In the genomic region with DNA sequence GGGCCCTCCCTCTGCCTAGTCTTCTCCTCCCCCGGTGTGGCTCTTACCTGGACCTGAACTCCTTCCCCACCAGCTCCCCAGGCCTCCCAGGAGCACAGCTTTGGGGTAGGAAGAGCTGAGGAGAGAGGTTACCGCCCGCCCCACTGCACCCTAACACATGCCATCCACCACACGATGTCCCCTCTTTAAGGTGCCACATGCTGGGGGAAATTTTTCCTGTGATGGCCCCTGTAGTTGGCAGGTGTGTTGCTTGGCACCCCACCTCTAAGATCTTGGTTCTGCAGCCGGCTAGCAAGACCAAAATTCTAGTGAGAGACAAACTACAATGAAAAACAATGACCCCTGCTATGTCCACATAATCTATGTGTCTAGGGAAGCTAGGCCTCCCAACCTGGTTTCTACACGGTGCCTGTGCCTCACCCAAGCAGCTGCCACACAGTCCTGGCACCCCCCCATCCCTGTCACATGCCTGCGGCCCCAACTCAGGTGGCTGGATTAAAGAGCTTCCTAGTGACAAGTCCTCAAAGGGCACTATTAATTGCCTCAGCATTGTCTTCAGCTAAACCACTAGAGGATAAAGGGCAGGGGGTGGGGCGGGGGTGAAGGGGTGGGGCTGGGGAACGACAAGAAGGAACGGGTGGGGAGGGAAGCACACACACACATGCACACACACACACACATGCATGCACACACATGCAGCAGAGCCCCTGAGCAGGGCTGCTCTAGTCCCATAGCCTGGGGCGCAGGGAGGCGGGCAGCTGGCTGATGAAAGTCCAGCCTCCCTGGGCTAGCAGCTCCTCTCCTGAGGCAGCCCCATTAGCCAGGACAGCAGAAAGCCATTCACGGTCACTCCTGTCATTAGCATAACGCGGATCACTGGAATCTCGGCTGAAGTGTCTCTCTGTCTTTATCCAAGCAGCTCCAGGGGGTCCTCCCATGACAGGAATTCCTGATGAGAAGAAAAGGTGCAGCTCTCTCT, we compare ENCODE assay signal across 1 cellular context.
A peak's percentile ranks its signal among the peaks of the same experiment; 100 is the strongest.
TF ChIP-seq lines count a peak whose summit lies in the region.

No MANE protein-coding gene starts in this region.

TF ChIP-seq in H1, 55 proteins besides CTCF, POLR2A, EP300 and RAD21:
- TF ChIP-seq ZNF274 (IDR thresholded peaks at IDR 0.05; ENCODE audit: borderline replicate concordance, extremely low read depth, low read length) (no peak), SIX5 (IDR thresholded peaks at IDR 0.05; ENCODE audit: low read depth, low read length) (no peak), SIN3A (conservative IDR thresholded peaks at IDR 0.05 in 1 of 2, IDR thresholded peaks at IDR 0.05 in 1 of 2; ENCODE audit: low read depth in 1 of 2, low read length in 2 of 2) (0 out of 4 replicates have a peak, but pooled peaks of 1 of the 2 experiments have one; percentile 26), FOSL1 (IDR thresholded peaks at IDR 0.05; ENCODE audit: insufficient read depth, low read depth, low read length) (no peak), NANOG (IDR thresholded peaks at IDR 0.05; ENCODE audit: insufficient read depth, low read depth, low read length, poor library complexity, severe bottlenecking) (peak; percentile 36), EZH2 (IDR thresholded peaks at IDR 0.05; ENCODE audit: low read depth, low read length, severe bottlenecking) (no peak), JUN (IDR thresholded peaks at IDR 0.05; ENCODE audit: low read depth, low read length) (no peak), POLR2AphosphoS5 (IDR thresholded peaks at IDR 0.05; ENCODE audit: low read depth, low read length) (no peak), SP1 (IDR thresholded peaks at IDR 0.05; ENCODE audit: low read depth, low read length) (no peak)
- TF ChIP-seq, protein P1, sequence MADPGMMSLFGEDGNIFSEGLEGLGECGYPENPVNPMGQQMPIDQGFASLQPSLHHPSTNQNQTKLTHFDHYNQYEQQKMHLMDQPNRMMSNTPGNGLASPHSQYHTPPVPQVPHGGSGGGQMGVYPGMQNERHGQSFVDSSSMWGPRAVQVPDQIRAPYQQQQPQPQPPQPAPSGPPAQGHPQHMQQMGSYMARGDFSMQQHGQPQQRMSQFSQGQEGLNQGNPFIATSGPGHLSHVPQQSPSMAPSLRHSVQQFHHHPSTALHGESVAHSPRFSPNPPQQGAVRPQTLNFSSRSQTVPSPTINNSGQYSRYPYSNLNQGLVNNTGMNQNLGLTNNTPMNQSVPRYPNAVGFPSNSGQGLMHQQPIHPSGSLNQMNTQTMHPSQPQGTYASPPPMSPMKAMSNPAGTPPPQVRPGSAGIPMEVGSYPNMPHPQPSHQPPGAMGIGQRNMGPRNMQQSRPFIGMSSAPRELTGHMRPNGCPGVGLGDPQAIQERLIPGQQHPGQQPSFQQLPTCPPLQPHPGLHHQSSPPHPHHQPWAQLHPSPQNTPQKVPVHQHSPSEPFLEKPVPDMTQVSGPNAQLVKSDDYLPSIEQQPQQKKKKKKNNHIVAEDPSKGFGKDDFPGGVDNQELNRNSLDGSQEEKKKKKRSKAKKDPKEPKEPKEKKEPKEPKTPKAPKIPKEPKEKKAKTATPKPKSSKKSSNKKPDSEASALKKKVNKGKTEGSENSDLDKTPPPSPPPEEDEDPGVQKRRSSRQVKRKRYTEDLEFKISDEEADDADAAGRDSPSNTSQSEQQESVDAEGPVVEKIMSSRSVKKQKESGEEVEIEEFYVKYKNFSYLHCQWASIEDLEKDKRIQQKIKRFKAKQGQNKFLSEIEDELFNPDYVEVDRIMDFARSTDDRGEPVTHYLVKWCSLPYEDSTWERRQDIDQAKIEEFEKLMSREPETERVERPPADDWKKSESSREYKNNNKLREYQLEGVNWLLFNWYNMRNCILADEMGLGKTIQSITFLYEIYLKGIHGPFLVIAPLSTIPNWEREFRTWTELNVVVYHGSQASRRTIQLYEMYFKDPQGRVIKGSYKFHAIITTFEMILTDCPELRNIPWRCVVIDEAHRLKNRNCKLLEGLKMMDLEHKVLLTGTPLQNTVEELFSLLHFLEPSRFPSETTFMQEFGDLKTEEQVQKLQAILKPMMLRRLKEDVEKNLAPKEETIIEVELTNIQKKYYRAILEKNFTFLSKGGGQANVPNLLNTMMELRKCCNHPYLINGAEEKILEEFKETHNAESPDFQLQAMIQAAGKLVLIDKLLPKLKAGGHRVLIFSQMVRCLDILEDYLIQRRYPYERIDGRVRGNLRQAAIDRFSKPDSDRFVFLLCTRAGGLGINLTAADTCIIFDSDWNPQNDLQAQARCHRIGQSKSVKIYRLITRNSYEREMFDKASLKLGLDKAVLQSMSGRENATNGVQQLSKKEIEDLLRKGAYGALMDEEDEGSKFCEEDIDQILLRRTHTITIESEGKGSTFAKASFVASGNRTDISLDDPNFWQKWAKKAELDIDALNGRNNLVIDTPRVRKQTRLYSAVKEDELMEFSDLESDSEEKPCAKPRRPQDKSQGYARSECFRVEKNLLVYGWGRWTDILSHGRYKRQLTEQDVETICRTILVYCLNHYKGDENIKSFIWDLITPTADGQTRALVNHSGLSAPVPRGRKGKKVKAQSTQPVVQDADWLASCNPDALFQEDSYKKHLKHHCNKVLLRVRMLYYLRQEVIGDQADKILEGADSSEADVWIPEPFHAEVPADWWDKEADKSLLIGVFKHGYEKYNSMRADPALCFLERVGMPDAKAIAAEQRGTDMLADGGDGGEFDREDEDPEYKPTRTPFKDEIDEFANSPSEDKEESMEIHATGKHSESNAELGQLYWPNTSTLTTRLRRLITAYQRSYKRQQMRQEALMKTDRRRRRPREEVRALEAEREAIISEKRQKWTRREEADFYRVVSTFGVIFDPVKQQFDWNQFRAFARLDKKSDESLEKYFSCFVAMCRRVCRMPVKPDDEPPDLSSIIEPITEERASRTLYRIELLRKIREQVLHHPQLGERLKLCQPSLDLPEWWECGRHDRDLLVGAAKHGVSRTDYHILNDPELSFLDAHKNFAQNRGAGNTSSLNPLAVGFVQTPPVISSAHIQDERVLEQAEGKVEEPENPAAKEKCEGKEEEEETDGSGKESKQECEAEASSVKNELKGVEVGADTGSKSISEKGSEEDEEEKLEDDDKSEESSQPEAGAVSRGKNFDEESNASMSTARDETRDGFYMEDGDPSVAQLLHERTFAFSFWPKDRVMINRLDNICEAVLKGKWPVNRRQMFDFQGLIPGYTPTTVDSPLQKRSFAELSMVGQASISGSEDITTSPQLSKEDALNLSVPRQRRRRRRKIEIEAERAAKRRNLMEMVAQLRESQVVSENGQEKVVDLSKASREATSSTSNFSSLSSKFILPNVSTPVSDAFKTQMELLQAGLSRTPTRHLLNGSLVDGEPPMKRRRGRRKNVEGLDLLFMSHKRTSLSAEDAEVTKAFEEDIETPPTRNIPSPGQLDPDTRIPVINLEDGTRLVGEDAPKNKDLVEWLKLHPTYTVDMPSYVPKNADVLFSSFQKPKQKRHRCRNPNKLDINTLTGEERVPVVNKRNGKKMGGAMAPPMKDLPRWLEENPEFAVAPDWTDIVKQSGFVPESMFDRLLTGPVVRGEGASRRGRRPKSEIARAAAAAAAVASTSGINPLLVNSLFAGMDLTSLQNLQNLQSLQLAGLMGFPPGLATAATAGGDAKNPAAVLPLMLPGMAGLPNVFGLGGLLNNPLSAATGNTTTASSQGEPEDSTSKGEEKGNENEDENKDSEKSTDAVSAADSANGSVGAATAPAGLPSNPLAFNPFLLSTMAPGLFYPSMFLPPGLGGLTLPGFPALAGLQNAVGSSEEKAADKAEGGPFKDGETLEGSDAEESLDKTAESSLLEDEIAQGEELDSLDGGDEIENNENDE (IDR thresholded peaks at IDR 0.05; ENCODE audit: insufficient replicate concordance, low read length), result no peak
- TF ChIP-seq, protein P2, sequence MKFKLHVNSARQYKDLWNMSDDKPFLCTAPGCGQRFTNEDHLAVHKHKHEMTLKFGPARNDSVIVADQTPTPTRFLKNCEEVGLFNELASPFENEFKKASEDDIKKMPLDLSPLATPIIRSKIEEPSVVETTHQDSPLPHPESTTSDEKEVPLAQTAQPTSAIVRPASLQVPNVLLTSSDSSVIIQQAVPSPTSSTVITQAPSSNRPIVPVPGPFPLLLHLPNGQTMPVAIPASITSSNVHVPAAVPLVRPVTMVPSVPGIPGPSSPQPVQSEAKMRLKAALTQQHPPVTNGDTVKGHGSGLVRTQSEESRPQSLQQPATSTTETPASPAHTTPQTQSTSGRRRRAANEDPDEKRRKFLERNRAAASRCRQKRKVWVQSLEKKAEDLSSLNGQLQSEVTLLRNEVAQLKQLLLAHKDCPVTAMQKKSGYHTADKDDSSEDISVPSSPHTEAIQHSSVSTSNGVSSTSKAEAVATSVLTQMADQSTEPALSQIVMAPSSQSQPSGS (IDR thresholded peaks at IDR 0.05; ENCODE audit: low read length), result no peak
- TF ChIP-seq, protein P3, sequence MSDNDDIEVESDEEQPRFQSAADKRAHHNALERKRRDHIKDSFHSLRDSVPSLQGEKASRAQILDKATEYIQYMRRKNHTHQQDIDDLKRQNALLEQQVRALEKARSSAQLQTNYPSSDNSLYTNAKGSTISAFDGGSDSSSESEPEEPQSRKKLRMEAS (IDR thresholded peaks at IDR 0.05), result peak; percentile 61; the same call in 1 of the 2 replicates
- TF ChIP-seq, protein P4, sequence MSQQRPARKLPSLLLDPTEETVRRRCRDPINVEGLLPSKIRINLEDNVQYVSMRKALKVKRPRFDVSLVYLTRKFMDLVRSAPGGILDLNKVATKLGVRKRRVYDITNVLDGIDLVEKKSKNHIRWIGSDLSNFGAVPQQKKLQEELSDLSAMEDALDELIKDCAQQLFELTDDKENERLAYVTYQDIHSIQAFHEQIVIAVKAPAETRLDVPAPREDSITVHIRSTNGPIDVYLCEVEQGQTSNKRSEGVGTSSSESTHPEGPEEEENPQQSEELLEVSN (IDR thresholded peaks at IDR 0.05), result peak; percentile 59
